ENCODE assay signal across 1 cellular context in genomic region chr17:46783031-46783593, GRCh38.
A peak's percentile ranks its signal among the peaks of the same experiment; 100 is the strongest.
TF ChIP-seq lines count a peak whose summit lies in the region.

No MANE protein-coding gene starts in this region.

TF ChIP-seq in HepG2, 621 proteins besides CTCF, POLR2A, EP300 and RAD21 (continued from another document and continues in another):
- TF ChIP-seq ZNF20 (CRISPR knock-in tag; IDR thresholded peaks at IDR 0.05) (no peak), STAG1 (CRISPR knock-in tag; IDR thresholded peaks at IDR 0.05) (peak; percentile 7; the same call in 1 of the 2 replicates), ZMYM4 (CRISPR knock-in tag; IDR thresholded peaks at IDR 0.05) (peak; percentile 43; the same call in 1 of the 2 replicates), ZNF260 (CRISPR knock-in tag; IDR thresholded peaks at IDR 0.05; ENCODE audit: borderline replicate concordance, low read depth) (no peak), MAX (IDR thresholded peaks at IDR 0.05) (no peak; the same call in 1 of the 2 replicates), THRA (CRISPR knock-in tag; IDR thresholded peaks at IDR 0.05; ENCODE audit: borderline replicate concordance) (peak; percentile 43; the same call in 1 of the 2 replicates), ZNF746 (CRISPR knock-in tag; IDR thresholded peaks at IDR 0.05) (no peak), SMAD9 (CRISPR knock-in tag; IDR thresholded peaks at IDR 0.05) (no peak), RBM22 (optimal IDR thresholded peaks at IDR 0.05; ENCODE audit: low read length) (no peak), ZNF333 (CRISPR knock-in tag; IDR thresholded peaks at IDR 0.05; ENCODE audit: borderline replicate concordance) (no peak), JUND (CRISPR knock-in tag; IDR thresholded peaks at IDR 0.05) (no peak), TBX3 (IDR thresholded peaks at IDR 0.05; ENCODE audit: borderline replicate concordance) (no peak), ZNF687 (CRISPR knock-in tag; IDR thresholded peaks at IDR 0.05) (no peak), ZBTB39 (CRISPR knock-in tag; IDR thresholded peaks at IDR 0.05) (no peak), PHB2 (IDR thresholded peaks at IDR 0.05; ENCODE audit: partially characterized antibody) (no peak), RXRA (CRISPR knock-in tag; IDR thresholded peaks at IDR 0.05) (peak; percentile 35; the same call in 1 of the 2 replicates), RXRB (CRISPR knock-in tag; IDR thresholded peaks at IDR 0.05; ENCODE audit: borderline replicate concordance) (peak; percentile 38; the same call in 1 of the 2 replicates), ELF4 (CRISPR knock-in tag; IDR thresholded peaks at IDR 0.05; ENCODE audit: borderline replicate concordance) (no peak), ZNF180 (CRISPR knock-in tag; IDR thresholded peaks at IDR 0.05; ENCODE audit: borderline replicate concordance, low read depth) (no peak), REL (CRISPR knock-in tag; conservative IDR thresholded peaks at IDR 0.05) (no peak), ZBTB44 (CRISPR knock-in tag; IDR thresholded peaks at IDR 0.05) (no peak), HNF1B (CRISPR knock-in tag; IDR thresholded peaks at IDR 0.05) (peak; percentile 81), ZFP82 (CRISPR knock-in tag; IDR thresholded peaks at IDR 0.05; ENCODE audit: borderline replicate concordance) (no peak), ELF3 (CRISPR knock-in tag; IDR thresholded peaks at IDR 0.05) (peak; percentile 61), HNRNPK (IDR thresholded peaks at IDR 0.05; ENCODE audit: low read depth, low read length, poor library complexity, severe bottlenecking) (no peak), NFATC3 (CRISPR knock-in tag; IDR thresholded peaks at IDR 0.05) (no peak), ZNF550 (CRISPR knock-in tag; IDR thresholded peaks at IDR 0.05; ENCODE audit: borderline replicate concordance) (no peak), ZNF740 (CRISPR knock-in tag; IDR thresholded peaks at IDR 0.05) (no peak), HOXA9 (CRISPR knock-in tag; IDR thresholded peaks at IDR 0.05; ENCODE audit: borderline replicate concordance) (no peak), JARID2 (CRISPR knock-in tag; IDR thresholded peaks at IDR 0.05; ENCODE audit: insufficient replicate concordance) (no peak), ZNF281 (CRISPR knock-in tag; IDR thresholded peaks at IDR 0.05; ENCODE audit: borderline replicate concordance) (no peak), IRX3 (CRISPR knock-in tag; IDR thresholded peaks at IDR 0.05; ENCODE audit: borderline replicate concordance, low read depth) (no peak), ARHGAP35 (CRISPR knock-in tag; IDR thresholded peaks at IDR 0.05; ENCODE audit: borderline replicate concordance) (no peak), ZMAT3 (CRISPR knock-in tag; conservative IDR thresholded peaks at IDR 0.05) (no peak), CREBL2 (CRISPR knock-in tag; IDR thresholded peaks at IDR 0.05; ENCODE audit: borderline replicate concordance) (no peak), NR0B2 (CRISPR knock-in tag; IDR thresholded peaks at IDR 0.05) (no peak), WIZ (CRISPR knock-in tag; IDR thresholded peaks at IDR 0.05) (no peak; the same call in 1 of the 2 replicates), KLF6 (CRISPR knock-in tag; IDR thresholded peaks at IDR 0.05) (no peak), KLF9 (CRISPR knock-in tag; IDR thresholded peaks at IDR 0.05; ENCODE audit: low read depth) (no peak), PHF8 (CRISPR knock-in tag; IDR thresholded peaks at IDR 0.05) (no peak), ZNF543 (CRISPR knock-in tag; IDR thresholded peaks at IDR 0.05) (peak; percentile 3; the same call in 1 of the 2 replicates), SP5 (CRISPR knock-in tag; IDR thresholded peaks at IDR 0.05; ENCODE audit: borderline replicate concordance, low read depth) (no peak), ZNF280D (CRISPR knock-in tag; IDR thresholded peaks at IDR 0.05) (no peak), BORCS8-MEF2B (CRISPR knock-in tag; IDR thresholded peaks at IDR 0.05) (no peak), PCBP1 (IDR thresholded peaks at IDR 0.05; ENCODE audit: borderline replicate concordance, low read depth, low read length) (no peak), TAF1 (CRISPR knock-in tag; IDR thresholded peaks at IDR 0.05) (no peak), ZNF326 (CRISPR knock-in tag; IDR thresholded peaks at IDR 0.05; ENCODE audit: borderline replicate concordance) (no peak)
